ENCODE assay signal across 16 cellular contexts in genomic region chrX:39212456-39212855, GRCh38.
DNase-seq lines count a peak whose midpoint lies in the region; ATAC-seq and TF ChIP-seq lines count a peak whose summit lies in the region.
"Had no signal": no experiment of that assay in that cellular context is flagged by ENCODE, and none has a peak within 500 bp of the region (broad histone marks: within the 10 kb centered on the region; RNA-seq: fewer than 3 reads in every experiment).

No MANE protein-coding gene starts in this region.

- peak; percentile 27 for ATAC-seq in activated CD8-positive, alpha-beta T cell treated with anti-CD3 and anti-CD28 coated beads for 36 hours
- no peak for ATAC-seq in activated CD8-positive, alpha-beta T cell treated with anti-CD3 and anti-CD28 coated beads, Interleukin-2, amount 10 ng/mL, durations not matched to agents 7 days and 5 days
- peak; percentile 53 to 56 for ATAC-seq in activated naive CD4-positive, alpha-beta T cell treated with anti-CD3 and anti-CD28 coated beads, Interleukin-2, amount 50 U/mL, for 72 hours
- no peak for ATAC-seq in GM18868 (IDR thresholded peaks at IDR 0.05; ENCODE audit: unreplicated experiment)
- ATAC-seq in HG03432 (IDR thresholded peaks at IDR 0.05; ENCODE audit: unreplicated experiment): no peak
- ATAC-seq: natural killer cell treated with Interleukin-12 subunit alpha and Interleukin-12 subunit beta and Interleukin-15 and Interleukin-18, amount 100 ng/mL, for 72 hours had no signal

- CTCF ChIA-PET in activated CD8-positive, alpha-beta T cell treated with anti-CD3 and anti-CD28 coated beads for 36 hours (lab: Charles Lee): no interaction called here
- CTCF ChIA-PET in activated CD8-positive, alpha-beta T cell treated with anti-CD3 and anti-CD28 coated beads, Interleukin-2, amount 10 ng/mL, durations not matched to agents 7 days and 5 days (lab: Charles Lee): no interaction called here

- H3K4me1 Mint-ChIP-seq in activated CD8-positive, alpha-beta T cell treated with anti-CD3 and anti-CD28 coated beads for 36 hours (ENCODE audit: low read depth): peaks cover 11% of the 10 kb centered on the region
- no peaks in the 10 kb centered on the region for H3K4me1 Mint-ChIP-seq in activated CD8-positive, alpha-beta T cell treated with anti-CD3 and anti-CD28 coated beads, Interleukin-2, amount 10 ng/mL, durations not matched to agents 7 days and 5 days (ENCODE audit: low read depth)
- H3K4me1 Mint-ChIP-seq: CD4-positive, alpha-beta memory T cell had no signal

- H3K9me3 Mint-ChIP-seq in activated CD8-positive, alpha-beta T cell treated with anti-CD3 and anti-CD28 coated beads for 36 hours: peaks cover 5% of the 10 kb centered on the region
- H3K9me3 Mint-ChIP-seq in activated CD8-positive, alpha-beta T cell treated with anti-CD3 and anti-CD28 coated beads, Interleukin-2, amount 10 ng/mL, durations not matched to agents 7 days and 5 days (ENCODE audit: insufficient read depth): no peaks in the 10 kb centered on the region
- peaks cover 5 to 14% of the 10 kb centered on the region in 2 donors for H3K9me3 Mint-ChIP-seq in activated naive CD4-positive, alpha-beta T cell treated with anti-CD3 and anti-CD28 coated beads, Interleukin-2, amount 50 U/mL, for 72 hours
- H3K9me3 Mint-ChIP-seq: natural killer cell treated with Interleukin-12 subunit alpha and Interleukin-12 subunit beta and Interleukin-15 and Interleukin-18, amount 100 ng/mL, for 72 hours had no signal

- DNase-seq in activated CD8-positive, alpha-beta T cell treated with anti-CD3 and anti-CD28 coated beads for 36 hours: peak; percentile 56
- no peak for DNase-seq in activated CD8-positive, alpha-beta T cell treated with anti-CD3 and anti-CD28 coated beads, Interleukin-2, amount 10 ng/mL, durations not matched to agents 7 days and 5 days
- peak; percentile 83 for DNase-seq in NCI-H69 (lab: John Stamatoyannopoulos, UW)
- DNase-seq in activated naive CD4-positive, alpha-beta T cell treated with anti-CD3 and anti-CD28 coated beads, Interleukin-2, amount 50 U/mL, for 72 hours (ENCODE audit: low spot score in 2 of 2): peak in 1 of 2 donors; percentile 20
- DNase-seq in stimulated activated CD4-positive, alpha-beta T cell treated with anti-CD3 and anti-CD28 coated beads, Interleukin-4, amount 100 ng/mL, for 4 hours: peak; percentile 41 to 42
- DNase-seq in NCI-H187 (lab: John Stamatoyannopoulos, UW): no peak
- DNase-seq: CD4-positive, alpha-beta memory T cell; HCEC 1CT; islet precursor cell; mesenchymal stem cell; NCI-H1105; SHP77 had no signal

- POLR2A ChIA-PET in activated CD8-positive, alpha-beta T cell treated with anti-CD3 and anti-CD28 coated beads for 36 hours (lab: Charles Lee): no interaction called here
- POLR2A ChIA-PET in activated CD8-positive, alpha-beta T cell treated with anti-CD3 and anti-CD28 coated beads, Interleukin-2, amount 10 ng/mL, durations not matched to agents 7 days and 5 days (lab: Charles Lee): no interaction called here

- H3K36me3 Mint-ChIP-seq in activated CD8-positive, alpha-beta T cell treated with anti-CD3 and anti-CD28 coated beads for 36 hours (ENCODE audit: low read depth): no peaks in the 10 kb centered on the region
- H3K36me3 Mint-ChIP-seq in activated CD8-positive, alpha-beta T cell treated with anti-CD3 and anti-CD28 coated beads, Interleukin-2, amount 10 ng/mL, durations not matched to agents 7 days and 5 days (ENCODE audit: low read depth): no peaks in the 10 kb centered on the region
- peaks cover 0 to 10% of the 10 kb centered on the region in 2 donors for H3K36me3 Mint-ChIP-seq in activated naive CD4-positive, alpha-beta T cell treated with anti-CD3 and anti-CD28 coated beads, Interleukin-2, amount 50 U/mL, for 72 hours
- H3K36me3 Mint-ChIP-seq: CD4-positive, alpha-beta memory T cell; natural killer cell treated with Interleukin-12 subunit alpha and Interleukin-12 subunit beta and Interleukin-15 and Interleukin-18, amount 100 ng/mL, for 72 hours had no signal

- H3K4me3 Mint-ChIP-seq in activated CD8-positive, alpha-beta T cell treated with anti-CD3 and anti-CD28 coated beads for 36 hours: no peak overlapping the region
- no peak overlapping the region for H3K4me3 Mint-ChIP-seq in activated CD8-positive, alpha-beta T cell treated with anti-CD3 and anti-CD28 coated beads, Interleukin-2, amount 10 ng/mL, durations not matched to agents 7 days and 5 days
- H3K4me3 Mint-ChIP-seq: CD4-positive, alpha-beta memory T cell; natural killer cell treated with Interleukin-12 subunit alpha and Interleukin-12 subunit beta and Interleukin-15 and Interleukin-18, amount 100 ng/mL, for 72 hours had no signal

- peaks cover 1% of the 10 kb centered on the region for H3K27me3 Mint-ChIP-seq in activated CD8-positive, alpha-beta T cell treated with anti-CD3 and anti-CD28 coated beads for 36 hours
- H3K27me3 Mint-ChIP-seq in activated CD8-positive, alpha-beta T cell treated with anti-CD3 and anti-CD28 coated beads, Interleukin-2, amount 10 ng/mL, durations not matched to agents 7 days and 5 days (ENCODE audit: low read depth): no peaks in the 10 kb centered on the region
- H3K27me3 Mint-ChIP-seq: progenitor cell of endocrine pancreas had no signal

- H3K27ac Mint-ChIP-seq in activated CD8-positive, alpha-beta T cell treated with anti-CD3 and anti-CD28 coated beads for 36 hours: no peak overlapping the region
- H3K27ac Mint-ChIP-seq in activated CD8-positive, alpha-beta T cell treated with anti-CD3 and anti-CD28 coated beads, Interleukin-2, amount 10 ng/mL, durations not matched to agents 7 days and 5 days: no peak overlapping the region
- H3K27ac Mint-ChIP-seq in activated naive CD4-positive, alpha-beta T cell treated with anti-CD3 and anti-CD28 coated beads, Interleukin-2, amount 50 U/mL, for 72 hours: no peak overlapping the region
- H3K27ac Mint-ChIP-seq: CD4-positive, alpha-beta memory T cell; natural killer cell treated with Interleukin-12 subunit alpha and Interleukin-12 subunit beta and Interleukin-15 and Interleukin-18, amount 100 ng/mL, for 72 hours; progenitor cell of endocrine pancreas had no signal

- no peak for TF ChIP-seq CTCF in activated CD8-positive, alpha-beta T cell treated with anti-CD3 and anti-CD28 coated beads for 36 hours (IDR thresholded peaks at IDR 0.05)

- intact Hi-C loops in activated CD8-positive, alpha-beta T cell treated with anti-CD3 and anti-CD28 coated beads for 36 hours (cut with micrococcal nuclease): no loop called here

Comparison
In these comparisons a context has a peak if more than half of its experiments do, and no peak if none do; other contexts are left out.
1. ATAC-seq: peak in activated CD8-positive, alpha-beta T cell treated with anti-CD3 and anti-CD28 coated beads for 36 hours (single experiment) and activated naive CD4-positive, alpha-beta T cell treated with anti-CD3 and anti-CD28 coated beads, Interleukin-2, amount 50 U/mL, for 72 hours (2 of 2); none in activated CD8-positive, alpha-beta T cell treated with anti-CD3 and anti-CD28 coated beads, Interleukin-2, amount 10 ng/mL, durations not matched to agents 7 days and 5 days (single experiment), GM18868 (single experiment) and HG03432 (single experiment).
2. DNase-seq: peak in activated CD8-positive, alpha-beta T cell treated with anti-CD3 and anti-CD28 coated beads for 36 hours (single experiment), NCI-H69 (single experiment) and stimulated activated CD4-positive, alpha-beta T cell treated with anti-CD3 and anti-CD28 coated beads, Interleukin-4, amount 100 ng/mL, for 4 hours (2 of 2); none in activated CD8-positive, alpha-beta T cell treated with anti-CD3 and anti-CD28 coated beads, Interleukin-2, amount 10 ng/mL, durations not matched to agents 7 days and 5 days (single experiment) and NCI-H187 (0 of 2).